1 cellular context compared by ENCODE assay signal in the genomic region with DNA sequence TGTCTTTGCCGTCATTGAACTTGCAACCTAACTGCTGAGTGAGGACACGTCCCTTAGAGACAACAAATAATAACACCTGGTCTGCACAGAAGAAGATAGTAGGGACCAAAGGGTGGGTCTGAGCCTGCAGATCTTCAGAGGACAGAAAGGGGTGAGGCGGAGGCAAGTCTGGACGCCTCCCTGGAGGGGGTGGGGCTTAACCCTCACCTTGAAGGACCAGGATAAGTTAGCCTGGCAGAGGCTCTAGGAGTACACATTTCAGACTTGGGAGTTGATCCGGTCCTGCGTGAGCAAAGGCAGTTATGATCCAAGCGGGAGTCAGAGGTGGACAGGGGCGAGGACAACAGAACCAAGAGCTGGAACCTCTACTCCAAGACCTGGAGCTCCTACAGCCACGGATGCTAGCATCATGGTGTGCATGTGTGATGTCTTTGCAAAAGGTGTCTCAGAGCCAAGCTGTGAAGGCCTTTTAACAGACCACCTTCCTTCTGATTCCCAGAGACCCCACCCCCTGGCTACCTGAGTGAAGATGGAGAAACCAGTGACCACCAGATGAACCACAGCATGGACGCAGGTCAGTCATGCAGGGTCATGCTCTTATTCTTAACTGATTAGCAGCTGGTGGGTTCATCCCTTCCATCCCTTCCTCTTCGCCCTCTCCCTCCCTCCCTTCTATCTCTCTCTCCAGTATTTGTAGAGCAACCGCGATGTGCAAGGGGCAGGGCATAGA.
TF ChIP-seq lines count a peak whose summit lies in the region.

No MANE protein-coding gene starts in this region.

TF ChIP-seq in GM23338, 12 proteins besides CTCF, POLR2A, EP300 and RAD21 (continued from another document):
- TF ChIP-seq, protein P1, sequence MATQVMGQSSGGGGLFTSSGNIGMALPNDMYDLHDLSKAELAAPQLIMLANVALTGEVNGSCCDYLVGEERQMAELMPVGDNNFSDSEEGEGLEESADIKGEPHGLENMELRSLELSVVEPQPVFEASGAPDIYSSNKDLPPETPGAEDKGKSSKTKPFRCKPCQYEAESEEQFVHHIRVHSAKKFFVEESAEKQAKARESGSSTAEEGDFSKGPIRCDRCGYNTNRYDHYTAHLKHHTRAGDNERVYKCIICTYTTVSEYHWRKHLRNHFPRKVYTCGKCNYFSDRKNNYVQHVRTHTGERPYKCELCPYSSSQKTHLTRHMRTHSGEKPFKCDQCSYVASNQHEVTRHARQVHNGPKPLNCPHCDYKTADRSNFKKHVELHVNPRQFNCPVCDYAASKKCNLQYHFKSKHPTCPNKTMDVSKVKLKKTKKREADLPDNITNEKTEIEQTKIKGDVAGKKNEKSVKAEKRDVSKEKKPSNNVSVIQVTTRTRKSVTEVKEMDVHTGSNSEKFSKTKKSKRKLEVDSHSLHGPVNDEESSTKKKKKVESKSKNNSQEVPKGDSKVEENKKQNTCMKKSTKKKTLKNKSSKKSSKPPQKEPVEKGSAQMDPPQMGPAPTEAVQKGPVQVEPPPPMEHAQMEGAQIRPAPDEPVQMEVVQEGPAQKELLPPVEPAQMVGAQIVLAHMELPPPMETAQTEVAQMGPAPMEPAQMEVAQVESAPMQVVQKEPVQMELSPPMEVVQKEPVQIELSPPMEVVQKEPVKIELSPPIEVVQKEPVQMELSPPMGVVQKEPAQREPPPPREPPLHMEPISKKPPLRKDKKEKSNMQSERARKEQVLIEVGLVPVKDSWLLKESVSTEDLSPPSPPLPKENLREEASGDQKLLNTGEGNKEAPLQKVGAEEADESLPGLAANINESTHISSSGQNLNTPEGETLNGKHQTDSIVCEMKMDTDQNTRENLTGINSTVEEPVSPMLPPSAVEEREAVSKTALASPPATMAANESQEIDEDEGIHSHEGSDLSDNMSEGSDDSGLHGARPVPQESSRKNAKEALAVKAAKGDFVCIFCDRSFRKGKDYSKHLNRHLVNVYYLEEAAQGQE (IDR thresholded peaks at IDR 0.05; ENCODE audit: unreplicated experiment) = no peak
- TF ChIP-seq EZH2phosphoT487 (IDR thresholded peaks at IDR 0.05; ENCODE audit: unreplicated experiment) (no peak), EZH2 (IDR thresholded peaks at IDR 0.05; ENCODE audit: low read depth, unreplicated experiment) (no peak), NANOG (IDR thresholded peaks at IDR 0.05; ENCODE audit: borderline replicate concordance) (no peak), ZNF114 (CRISPR knock-in tag; IDR thresholded peaks at IDR 0.05) (no peak), ZNF331 (CRISPR knock-in tag; IDR thresholded peaks at IDR 0.05; ENCODE audit: low read depth) (no peak)
- TF ChIP-seq, protein P2, sequence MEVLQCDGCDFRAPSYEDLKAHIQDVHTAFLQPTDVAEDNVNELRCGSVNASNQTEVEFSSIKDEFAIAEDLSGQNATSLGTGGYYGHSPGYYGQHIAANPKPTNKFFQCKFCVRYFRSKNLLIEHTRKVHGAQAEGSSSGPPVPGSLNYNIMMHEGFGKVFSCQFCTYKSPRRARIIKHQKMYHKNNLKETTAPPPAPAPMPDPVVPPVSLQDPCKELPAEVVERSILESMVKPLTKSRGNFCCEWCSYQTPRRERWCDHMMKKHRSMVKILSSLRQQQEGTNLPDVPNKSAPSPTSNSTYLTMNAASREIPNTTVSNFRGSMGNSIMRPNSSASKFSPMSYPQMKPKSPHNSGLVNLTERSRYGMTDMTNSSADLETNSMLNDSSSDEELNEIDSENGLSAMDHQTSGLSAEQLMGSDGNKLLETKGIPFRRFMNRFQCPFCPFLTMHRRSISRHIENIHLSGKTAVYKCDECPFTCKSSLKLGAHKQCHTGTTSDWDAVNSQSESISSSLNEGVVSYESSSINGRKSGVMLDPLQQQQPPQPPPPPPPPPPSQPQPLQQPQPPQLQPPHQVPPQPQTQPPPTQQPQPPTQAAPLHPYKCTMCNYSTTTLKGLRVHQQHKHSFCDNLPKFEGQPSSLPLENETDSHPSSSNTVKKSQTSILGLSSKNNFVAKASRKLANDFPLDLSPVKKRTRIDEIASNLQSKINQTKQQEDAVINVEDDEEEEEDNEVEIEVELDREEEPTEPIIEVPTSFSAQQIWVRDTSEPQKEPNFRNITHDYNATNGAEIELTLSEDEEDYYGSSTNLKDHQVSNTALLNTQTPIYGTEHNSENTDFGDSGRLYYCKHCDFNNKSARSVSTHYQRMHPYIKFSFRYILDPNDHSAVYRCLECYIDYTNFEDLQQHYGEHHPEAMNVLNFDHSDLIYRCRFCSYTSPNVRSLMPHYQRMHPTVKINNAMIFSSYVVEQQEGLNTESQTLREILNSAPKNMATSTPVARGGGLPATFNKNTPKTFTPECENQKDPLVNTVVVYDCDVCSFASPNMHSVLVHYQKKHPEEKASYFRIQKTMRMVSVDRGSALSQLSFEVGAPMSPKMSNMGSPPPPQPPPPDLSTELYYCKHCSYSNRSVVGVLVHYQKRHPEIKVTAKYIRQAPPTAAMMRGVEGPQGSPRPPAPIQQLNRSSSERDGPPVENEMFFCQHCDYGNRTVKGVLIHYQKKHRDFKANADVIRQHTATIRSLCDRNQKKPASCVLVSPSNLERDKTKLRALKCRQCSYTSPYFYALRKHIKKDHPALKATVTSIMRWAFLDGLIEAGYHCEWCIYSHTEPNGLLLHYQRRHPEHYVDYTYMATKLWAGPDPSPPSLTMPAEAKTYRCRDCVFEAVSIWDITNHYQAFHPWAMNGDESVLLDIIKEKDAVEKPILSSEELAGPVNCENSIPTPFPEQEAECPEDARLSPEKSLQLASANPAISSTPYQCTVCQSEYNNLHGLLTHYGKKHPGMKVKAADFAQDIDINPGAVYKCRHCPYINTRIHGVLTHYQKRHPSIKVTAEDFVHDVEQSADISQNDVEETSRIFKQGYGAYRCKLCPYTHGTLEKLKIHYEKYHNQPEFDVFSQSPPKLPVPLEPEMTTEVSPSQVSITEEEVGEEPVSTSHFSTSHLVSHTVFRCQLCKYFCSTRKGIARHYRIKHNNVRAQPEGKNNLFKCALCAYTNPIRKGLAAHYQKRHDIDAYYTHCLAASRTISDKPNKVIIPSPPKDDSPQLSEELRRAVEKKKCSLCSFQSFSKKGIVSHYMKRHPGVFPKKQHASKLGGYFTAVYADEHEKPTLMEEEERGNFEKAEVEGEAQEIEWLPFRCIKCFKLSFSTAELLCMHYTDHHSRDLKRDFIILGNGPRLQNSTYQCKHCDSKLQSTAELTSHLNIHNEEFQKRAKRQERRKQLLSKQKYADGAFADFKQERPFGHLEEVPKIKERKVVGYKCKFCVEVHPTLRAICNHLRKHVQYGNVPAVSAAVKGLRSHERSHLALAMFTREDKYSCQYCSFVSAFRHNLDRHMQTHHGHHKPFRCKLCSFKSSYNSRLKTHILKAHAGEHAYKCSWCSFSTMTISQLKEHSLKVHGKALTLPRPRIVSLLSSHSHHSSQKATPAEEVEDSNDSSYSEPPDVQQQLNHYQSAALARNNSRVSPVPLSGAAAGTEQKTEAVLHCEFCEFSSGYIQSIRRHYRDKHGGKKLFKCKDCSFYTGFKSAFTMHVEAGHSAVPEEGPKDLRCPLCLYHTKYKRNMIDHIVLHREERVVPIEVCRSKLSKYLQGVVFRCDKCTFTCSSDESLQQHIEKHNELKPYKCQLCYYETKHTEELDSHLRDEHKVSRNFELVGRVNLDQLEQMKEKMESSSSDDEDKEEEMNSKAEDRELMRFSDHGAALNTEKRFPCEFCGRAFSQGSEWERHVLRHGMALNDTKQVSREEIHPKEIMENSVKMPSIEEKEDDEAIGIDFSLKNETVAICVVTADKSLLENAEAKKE (CRISPR knock-in tag; IDR thresholded peaks at IDR 0.05) = no peak
- TF ChIP-seq, protein P3, sequence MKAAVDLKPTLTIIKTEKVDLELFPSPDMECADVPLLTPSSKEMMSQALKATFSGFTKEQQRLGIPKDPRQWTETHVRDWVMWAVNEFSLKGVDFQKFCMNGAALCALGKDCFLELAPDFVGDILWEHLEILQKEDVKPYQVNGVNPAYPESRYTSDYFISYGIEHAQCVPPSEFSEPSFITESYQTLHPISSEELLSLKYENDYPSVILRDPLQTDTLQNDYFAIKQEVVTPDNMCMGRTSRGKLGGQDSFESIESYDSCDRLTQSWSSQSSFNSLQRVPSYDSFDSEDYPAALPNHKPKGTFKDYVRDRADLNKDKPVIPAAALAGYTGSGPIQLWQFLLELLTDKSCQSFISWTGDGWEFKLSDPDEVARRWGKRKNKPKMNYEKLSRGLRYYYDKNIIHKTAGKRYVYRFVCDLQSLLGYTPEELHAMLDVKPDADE (IDR thresholded peaks at IDR 0.05) = no peak
TF ChIP-seq in GM23338: peak in this region for 0.
